In genomic region chr11:135009125-135009524, GRCh38 we compare ENCODE assay signal across 19 cellular contexts.
A peak's percentile ranks its signal among the peaks of the same experiment; 100 is the strongest.
DNase-seq lines count a peak whose midpoint lies in the region; ATAC-seq, FAIRE-seq and TF ChIP-seq lines count a peak whose summit lies in the region.
"Had no signal": no experiment of that assay in that cellular context is flagged by ENCODE, and none has a peak within 500 bp of the region (broad histone marks: within the 10 kb centered on the region; RNA-seq: fewer than 3 reads in every experiment).

No MANE protein-coding gene starts in this region.

- CTCF ChIA-PET in H1 (lab: Charles Lee; ENCODE audit: partially characterized antibody) = interaction anchor here (1.1 to 2.2 kb wide), 2 partner anchors 10 to 67 kb away, joined by 5 to 7 read pairs; no protein-coding TSS in a partner anchor

- no peak overlapping the region for H2AK5ac ChIP-seq in H1 (ENCODE audit: low read depth, low read length)

- peak in 3 of 4 donors; percentile 45 to 71 (median 65) for ATAC-seq in heart left ventricle
- ATAC-seq: GM23338 had no signal

- peak in 1 of 5 donors; percentile 33 for DNase-seq in heart left ventricle
- DNase-seq in cardiac septum (ENCODE audit: low spot score) = no peak
- DNase-seq in NCI-H526 treated with DMSO at 0.1 percent for 48 hours (lab: John Stamatoyannopoulos, UW) = peak; percentile 62
- no peak for DNase-seq in H1 (ENCODE audit: low read depth in 1 of 2, low spot score in 2 of 2)
- no peak for DNase-seq in NCI-H2107 treated with DMSO at 0.1 percent for 48 hours (lab: John Stamatoyannopoulos, UW; ENCODE audit: unreplicated experiment)
- DNase-seq in activated CD4-positive, alpha-beta T cell treated with anti-CD3 and anti-CD28 coated beads, Interleukin-2, amount 10 ng/mL, durations not matched to agents 24 days and 14 days = no peak
- DNase-seq: C1 segment of cervical spinal cord; Calu3; CD4-positive, alpha-beta memory T cell; COR-L47; DMS53; DMS79 treated with DMSO at 0.1 percent for 48 hours; GF-D8; HFFc6 had no signal

- no peak overlapping the region for H2BK20ac ChIP-seq in H1 (ENCODE audit: low read length)

- H4K91ac ChIP-seq in H1 (replicated peaks; ENCODE audit: insufficient read length, low read length) = no peak overlapping the region

- TF ChIP-seq POLR2A in heart left ventricle (IDR thresholded peaks at IDR 0.05) (no peak), H1 (IDR thresholded peaks at IDR 0.05; ENCODE audit: control extremely low read depth in 1 of 2, low read depth in 2 of 2, low read length in 2 of 2) (no peak)

- H3K14ac ChIP-seq in H1 (ENCODE audit: insufficient read length) = no peak overlapping the region

- intact Hi-C loops in heart left ventricle (cut with DNase I) (no loop called here), cardiac septum (cut with DNase I) (no loop called here)
- intact Hi-C loops in activated CD4-positive, alpha-beta T cell treated with anti-CD3 and anti-CD28 coated beads, Interleukin-2, amount 10 ng/mL, durations not matched to agents 24 days and 14 days (cut with micrococcal nuclease) = no loop called here

- TF ChIP-seq CTCF in heart left ventricle (IDR thresholded peaks at IDR 0.05) = no peak
- TF ChIP-seq CTCF in H1 (IDR thresholded peaks at IDR 0.05; ENCODE audit: control extremely low read depth in 1 of 3, insufficient read depth in 1 of 3, low read depth in 1 of 3, low read length in 3 of 3) = no peak

- no peak overlapping the region for H4K8ac ChIP-seq in H1 (ENCODE audit: extremely low read depth, insufficient read depth, low read length)

- H3K23ac ChIP-seq in H1 (ENCODE audit: insufficient read length) = no peak overlapping the region

- peak overlapping the region; percentile 60; the same call in 1 of the 2 replicates for H2BK12ac ChIP-seq in H1 (ENCODE audit: low read depth, low read length)

- H3K56ac ChIP-seq in H1 (replicated peaks; ENCODE audit: insufficient read length, low read depth, low read length) = no peak overlapping the region

- no peaks in the 10 kb centered on the region for H3K4me1 Mint-ChIP-seq in activated CD4-positive, alpha-beta T cell treated with anti-CD3 and anti-CD28 coated beads, Interleukin-2, amount 10 ng/mL, durations not matched to agents 24 days and 14 days
- H3K4me1 Mint-ChIP-seq: CD4-positive, alpha-beta memory T cell had no signal

- no peak overlapping the region for H2BK120ac ChIP-seq in H1 (replicated peaks; ENCODE audit: low read depth, low read length)

- H3K9ac ChIP-seq in H1 (replicated peaks in 1 of 4; ENCODE audit: extremely low read depth in 1 of 4, low read depth in 3 of 4, low read length in 3 of 4) = no peak overlapping the region

- no peak overlapping the region for H2BK5ac ChIP-seq in H1 (ENCODE audit: low read depth, low read length)

- no peak overlapping the region for H3K4ac ChIP-seq in H1 (replicated peaks; ENCODE audit: insufficient read length, low read depth, low read length)

- H3K79me1 ChIP-seq in H1 (ENCODE audit: low read depth, low read length) = no peaks in the 10 kb centered on the region

- POLR2A ChIA-PET in H1 (lab: Charles Lee; ENCODE audit: partially characterized antibody) = no interaction called here

- H3K27ac Mint-ChIP-seq in activated CD4-positive, alpha-beta T cell treated with anti-CD3 and anti-CD28 coated beads, Interleukin-2, amount 10 ng/mL, durations not matched to agents 24 days and 14 days = no peak overlapping the region
- H3K27ac Mint-ChIP-seq: CD4-positive, alpha-beta memory T cell; GM23338; HFFc6 had no signal

- H3K9me3 ChIP-seq in heart left ventricle = peaks cover 0 to 11% (median 0%) of the 10 kb centered on the region in 12 donors
- H3K9me3 ChIP-seq in H1 (ENCODE audit: insufficient read depth in 2 of 2, low read depth in 1 of 2, low read length in 1 of 2) = no peaks in the 10 kb centered on the region
- H3K9me3 ChIP-seq: HAP-1 had no signal

- H3K27me3 ChIP-seq in heart left ventricle = peaks cover 0 to 19% (median 0%) of the 10 kb centered on the region in 9 donors
- no peaks in the 10 kb centered on the region for H3K27me3 ChIP-seq in H1 (replicated peaks in 1 of 4; ENCODE audit: control insufficient read depth in 3 of 4, extremely low read depth in 1 of 4, insufficient read depth in 3 of 4, low read length in 3 of 4)

- H3K9me3 Mint-ChIP-seq in activated CD4-positive, alpha-beta T cell treated with anti-CD3 and anti-CD28 coated beads, Interleukin-2, amount 10 ng/mL, durations not matched to agents 24 days and 14 days = peaks cover 6% of the 10 kb centered on the region

- H2AFZ ChIP-seq in H1 (ENCODE audit: low read length) = no peak overlapping the region
- H2AFZ ChIP-seq: GM23338 had no signal

- WGBS in heart left ventricle, 4 donors = 39 to 57% (median 54%) methylated on average over 6 of the region's 6 CpGs
- 95% methylated on average over 6 of the region's 6 CpGs; no CpG with 5 or more reads in 1 of the 2 experiments for WGBS in H1 (ENCODE audit: extremely low coverage in 1 of 2, insufficient coverage in 1 of 2, insufficient read length in 1 of 2, insufficient replicate concordance in 2 of 2, low coverage in 1 of 2, low lambda C conversion rate in 2 of 2, missing lambda C conversion rate in 1 of 2), 2 experiments

- H3K4me2 ChIP-seq in H1 (ENCODE audit: insufficient read depth in 1 of 2, low read depth in 2 of 2, low read length in 2 of 2) = no peak overlapping the region
- H3K4me2 ChIP-seq: GM23338 had no signal

- no peak for TF ChIP-seq EP300 in H1 (IDR thresholded peaks at IDR 0.05; ENCODE audit: borderline replicate concordance in 1 of 2, low read depth in 2 of 2, low read length in 2 of 2)

- no peak overlapping the region for H3K4me3 Mint-ChIP-seq in activated CD4-positive, alpha-beta T cell treated with anti-CD3 and anti-CD28 coated beads, Interleukin-2, amount 10 ng/mL, durations not matched to agents 24 days and 14 days
- H3K4me3 Mint-ChIP-seq: CD4-positive, alpha-beta memory T cell; GM23338; HFFc6 had no signal

- no peak overlapping the region for H4K5ac ChIP-seq in H1 (ENCODE audit: insufficient read length, low read depth, low read length)

- peak overlapping the region; percentile 72; the same call in 1 of the 2 replicates for H2BK15ac ChIP-seq in H1 (ENCODE audit: low read length)

- H3K27ac ChIP-seq in heart left ventricle (no peak overlapping the region), H1 (ENCODE audit: low read depth, low read length) (no peak overlapping the region)

- TF ChIP-seq RAD21 in H1 (IDR thresholded peaks at IDR 0.05 in 1 of 2, conservative IDR thresholded peaks at IDR 0.05 in 1 of 2; ENCODE audit: low read depth in 2 of 2, low read length in 2 of 2) = no peak

- no peak overlapping the region for H3K18ac ChIP-seq in H1 (ENCODE audit: extremely low read depth, low read length)

- no peaks in the 10 kb centered on the region for H3K79me2 ChIP-seq in H1 (ENCODE audit: control insufficient read depth in 1 of 2, insufficient read depth in 2 of 2, low read length in 2 of 2)

- H4K20me1 ChIP-seq in H1 (replicated peaks in 1 of 2; ENCODE audit: control insufficient read depth in 1 of 2, insufficient read depth in 2 of 2, low read length in 2 of 2) = no peaks in the 10 kb centered on the region

- peaks cover 0 to 6% (median 0%) of the 10 kb centered on the region in 12 donors for H3K4me1 ChIP-seq in heart left ventricle
- peaks cover 0 to 5% (median 0%) of the 10 kb centered on the region in 4 experiments; a peak in 2 of 7 replicates for H3K4me1 ChIP-seq in H1 (replicated peaks in 1 of 4; ENCODE audit: control insufficient read depth in 3 of 4, insufficient read depth in 4 of 4, low read length in 3 of 4)
- H3K4me1 ChIP-seq: HAP-1 had no signal

- no peak overlapping the region for H3K4me3 ChIP-seq in heart left ventricle
- no peak overlapping the region for H3K4me3 ChIP-seq in H1 (ENCODE audit: extremely low read depth in 1 of 4, insufficient read depth in 2 of 4, low read depth in 3 of 4, low read length in 4 of 4)
- H3K4me3 ChIP-seq: GM23338, HAP-1 had no signal

- no peaks in the 10 kb centered on the region for H3K23me2 ChIP-seq in H1 (ENCODE audit: low read depth, low read length)

- no peaks in the 10 kb centered on the region for H3K36me3 Mint-ChIP-seq in activated CD4-positive, alpha-beta T cell treated with anti-CD3 and anti-CD28 coated beads, Interleukin-2, amount 10 ng/mL, durations not matched to agents 24 days and 14 days (ENCODE audit: low read depth)
- H3K36me3 Mint-ChIP-seq: CD4-positive, alpha-beta memory T cell had no signal

- H3K27me3 Mint-ChIP-seq in activated CD4-positive, alpha-beta T cell treated with anti-CD3 and anti-CD28 coated beads, Interleukin-2, amount 10 ng/mL, durations not matched to agents 24 days and 14 days = no peaks in the 10 kb centered on the region

- H3K36me3 ChIP-seq in heart left ventricle = no peaks in the 10 kb centered on the region
- no peaks in the 10 kb centered on the region for H3K36me3 ChIP-seq in H1 (ENCODE audit: control insufficient read depth in 2 of 4, insufficient read depth in 4 of 4, low read length in 3 of 4)
- H3K36me3 ChIP-seq: HAP-1 had no signal

- no peak for FAIRE-seq in H1 (lab: Jason Lieb, UNC)
- FAIRE-seq: GM12891, GM18507, H54 had no signal

TF ChIP-seq in H1, 55 proteins besides CTCF, POLR2A, EP300 and RAD21 (continues in another document):
- TF ChIP-seq SRF (IDR thresholded peaks at IDR 0.05; ENCODE audit: low read depth, low read length) = no peak
- no peak for TF ChIP-seq HDAC6 (IDR thresholded peaks at IDR 0.05; ENCODE audit: low read depth, low read length)
- no peak for TF ChIP-seq HDAC2 (IDR thresholded peaks at IDR 0.05; ENCODE audit: borderline replicate concordance in 1 of 2, low read depth in 2 of 2, low read length in 2 of 2)
- no peak for TF ChIP-seq TAF1 (IDR thresholded peaks at IDR 0.05; ENCODE audit: low read depth, low read length)
- TF ChIP-seq CHD1 (IDR thresholded peaks at IDR 0.05; ENCODE audit: low read depth, low read length) = no peak
- TF ChIP-seq TAF7 (optimal IDR thresholded peaks at IDR 0.05; ENCODE audit: borderline replicate concordance, low read depth, low read length) = no peak
- TF ChIP-seq BRCA1 (IDR thresholded peaks at IDR 0.05; ENCODE audit: low read depth, low read length) = no peak
- no peak for TF ChIP-seq KDM1A (IDR thresholded peaks at IDR 0.05; ENCODE audit: borderline replicate concordance, low read length)
- TF ChIP-seq RFX5 (IDR thresholded peaks at IDR 0.05; ENCODE audit: borderline replicate concordance, low read depth, low read length) = no peak
- no peak for TF ChIP-seq TBP (IDR thresholded peaks at IDR 0.05; ENCODE audit: low read depth, low read length)
- TF ChIP-seq EZH2 (IDR thresholded peaks at IDR 0.05; ENCODE audit: low read depth, low read length, severe bottlenecking) = no peak
- TF ChIP-seq SP2 (IDR thresholded peaks at IDR 0.05; ENCODE audit: low read length) = no peak
- TF ChIP-seq GTF2F1 (IDR thresholded peaks at IDR 0.05; ENCODE audit: borderline replicate concordance, low read depth, low read length) = no peak
- no peak for TF ChIP-seq TEAD4 (IDR thresholded peaks at IDR 0.05; ENCODE audit: low read depth, low read length)
